11 cellular contexts compared by ENCODE assay signal in genomic region chr1:61853545-61853944, GRCh38.
DNase-seq lines count a peak whose midpoint lies in the region; ATAC-seq and TF ChIP-seq lines count a peak whose summit lies in the region.
"Had no signal": no experiment of that assay in that cellular context is flagged by ENCODE, and none has a peak within 500 bp of the region (broad histone marks: within the 10 kb centered on the region; RNA-seq: fewer than 3 reads in every experiment).

No MANE protein-coding gene starts in this region.

- no peak overlapping the region for H3K9ac ChIP-seq in adipocyte (ENCODE audit: low read length)

- DNase-seq in BJ (ENCODE audit: low read depth) (no peak), LNCaP clone FGC (ENCODE audit: low read depth) (no peak), adipocyte (ENCODE audit: low read depth) (peak; percentile 78), iris pigment epithelial cell (ENCODE audit: low read depth) (peak; percentile 44), testis (no peak)
- DNase-seq: H7, MM.1S had no signal

- no peaks in the 10 kb centered on the region for H3K9me3 ChIP-seq in adipocyte (ENCODE audit: control insufficient read depth, low read length)
- H3K9me3 ChIP-seq in testis, result no peaks in the 10 kb centered on the region

- H3K27me3 ChIP-seq in BJ (ENCODE audit: control insufficient read depth, insufficient read depth, low read length) (no peaks in the 10 kb centered on the region), adipocyte (replicated peaks; ENCODE audit: control insufficient read depth, insufficient read depth, low read length) (no peaks in the 10 kb centered on the region), testis (no peaks in the 10 kb centered on the region)

- no peak overlapping the region for H3K27ac ChIP-seq in testis
- H3K27ac ChIP-seq: VCaP had no signal

- H3K4me3 ChIP-seq in BJ (ENCODE audit: low read depth, low read length) (no peak overlapping the region), LNCaP clone FGC (ENCODE audit: low read depth, low read length) (no peak overlapping the region), adipocyte (ENCODE audit: low read length) (no peak overlapping the region), testis (no peak overlapping the region)

- peaks cover 6% of the 10 kb centered on the region for H3K4me1 ChIP-seq in adipocyte (ENCODE audit: control insufficient read depth, insufficient read depth, low read length)
- no peaks in the 10 kb centered on the region for H3K4me1 ChIP-seq in testis

- no peak for TF ChIP-seq POLR2A in testis (IDR thresholded peaks at IDR 0.05)

- peak; percentile 42 for TF ChIP-seq CTCF in BJ (IDR thresholded peaks at IDR 0.05; ENCODE audit: insufficient read depth, low read depth, low read length)
- peak; percentile 42 for TF ChIP-seq CTCF in LNCaP clone FGC (IDR thresholded peaks at IDR 0.05; ENCODE audit: control insufficient read depth, extremely low read depth, insufficient read depth)
- peak in 1 of 3 experiments; percentile 21 for TF ChIP-seq CTCF in testis (IDR thresholded peaks at IDR 0.05)

- POLR2A ChIA-PET in BJ (lab: Charles Lee), result interaction anchor here (0.6 kb wide), 1 partner anchor 184 kb away, joined by 4 read pairs; no protein-coding TSS in a partner anchor

- no peak for ATAC-seq in GM19395 (IDR thresholded peaks at IDR 0.05; ENCODE audit: unreplicated experiment)
- no peak for ATAC-seq in HG03342 (IDR thresholded peaks at IDR 0.05; ENCODE audit: unreplicated experiment)
- no peak for ATAC-seq in HG03521 (IDR thresholded peaks at IDR 0.05; ENCODE audit: unreplicated experiment)

- intact Hi-C loops in testis (cut with DNase I; ENCODE audit: low total_unique reads), result loop anchor here (10.0 kb wide), 1 partner anchor 809 kb away; no protein-coding TSS in a partner anchor

- H3K36me3 ChIP-seq in BJ (ENCODE audit: control insufficient read depth, insufficient read depth, low read length) (no peaks in the 10 kb centered on the region), adipocyte (ENCODE audit: control insufficient read depth, insufficient read depth, low read length, severe bottlenecking) (no peaks in the 10 kb centered on the region), testis (ENCODE audit: low read depth, missing control alignments) (no peaks in the 10 kb centered on the region)

- CTCF ChIA-PET in BJ (lab: Yijun Ruan, JAX), result interaction anchor here (0.6 to 4.1 kb wide), 14 partner anchors 12 to 1885 kb away, joined by 3 to 34 read pairs (median 4); no protein-coding TSS in a partner anchor

- WGBS in testis, 2 donors, result 26 to 37% methylated on average over 3 of the region's 3 CpGs

Comparison
In these comparisons a context has a peak if more than half of its experiments do, and no peak if none do; other contexts are left out.
1. DNase-seq: peak in adipocyte (single experiment) and iris pigment epithelial cell (single experiment); none in BJ (single experiment), LNCaP clone FGC (single experiment) and testis (single experiment).